36 cellular contexts compared by ENCODE assay signal in genomic region chr10:133218891-133219290, GRCh38. TPM values are rescaled to one million over a fixed set of nuclear protein-coding genes. Genes with fewer than 3 reads are reported as not detected.
"Had no signal": no experiment of that assay in that cellular context is flagged by ENCODE, and none has a peak within 500 bp of the region (broad histone marks: within the 10 kb centered on the region; RNA-seq: fewer than 3 reads in every experiment).

No MANE protein-coding gene starts in this region.

- H3K9me3 ChIP-seq: ascending aorta, breast epithelium, colonic mucosa, esophagus squamous epithelium, gastroesophageal sphincter, heart right ventricle had no signal

- H3K4me3 ChIP-seq: ascending aorta, breast epithelium, cardiac muscle cell, colonic mucosa, esophagus squamous epithelium, gastroesophageal sphincter, heart right ventricle had no signal

- H3K4me1 Mint-ChIP-seq: activated naive CD4-positive, alpha-beta T cell treated with anti-CD3 and anti-CD28 coated beads, Interleukin-2, amount 10 ng/mL, durations not matched to agents 7 days and 5 days; brain had no signal

- H3K9me3 Mint-ChIP-seq: activated CD4-positive, alpha-beta memory T cell treated with anti-CD3 and anti-CD28 coated beads for 36 hours; activated naive CD4-positive, alpha-beta T cell treated with anti-CD3 and anti-CD28 coated beads, Interleukin-2, amount 10 ng/mL, durations not matched to agents 7 days and 5 days; activated naive CD4-positive, alpha-beta T cell treated with anti-CD3 and anti-CD28 coated beads, Interleukin-2, amount 50 U/mL, for 72 hours; activated naive CD8-positive, alpha-beta T cell treated with anti-CD3 and anti-CD28 coated beads, Interleukin-2, amount 10 ng/mL, durations not matched to agents 7 days and 5 days; activated T-cell treated with anti-CD3 and anti-CD28 coated beads, Interleukin-2, amount 50 U/mL, for 24 hours; activated T-cell treated with anti-CD3 and anti-CD28 coated beads, Interleukin-2, amount 50 U/mL, for 72 hours; WTC11 had no signal

- H3K36me3 Mint-ChIP-seq: activated CD4-positive, alpha-beta memory T cell treated with anti-CD3 and anti-CD28 coated beads for 36 hours; activated naive CD4-positive, alpha-beta T cell treated with anti-CD3 and anti-CD28 coated beads, Interleukin-2, amount 10 ng/mL, durations not matched to agents 7 days and 5 days; activated naive CD4-positive, alpha-beta T cell treated with anti-CD3 and anti-CD28 coated beads, Interleukin-2, amount 50 U/mL, for 72 hours; activated naive CD8-positive, alpha-beta T cell treated with anti-CD3 and anti-CD28 coated beads, Interleukin-2, amount 10 ng/mL, durations not matched to agents 7 days and 5 days; brain had no signal

- DNase-seq: activated CD4-positive, alpha-beta memory T cell treated with anti-CD3 and anti-CD28 coated beads for 36 hours; activated CD4-positive, alpha-beta T cell treated with anti-CD3 and anti-CD28 coated beads for 1 hour; activated CD4-positive, alpha-beta T cell treated with anti-CD3 and anti-CD28 coated beads for 4 hours; activated CD8-positive, alpha-beta memory T cell treated with anti-CD3 and anti-CD28 coated beads, Interleukin-2, amount 50 U/mL, for 48 hours; activated CD8-positive, alpha-beta T cell treated with anti-CD3 and anti-CD28 coated beads, Interleukin-2, amount 10 ng/mL, durations not matched to agents 7 days and 5 days; activated gamma-delta T cell; activated naive CD4-positive, alpha-beta T cell; activated naive CD4-positive, alpha-beta T cell treated with anti-CD3 and anti-CD28 coated beads, Interleukin-2, amount 10 ng/mL, durations not matched to agents 7 days and 5 days; activated naive CD8-positive, alpha-beta T cell treated with anti-CD3 and anti-CD28 coated beads, Interleukin-2, amount 10 ng/mL, durations not matched to agents 7 days and 5 days; activated T-cell treated with anti-CD3 and anti-CD28 coated beads for 4 hours; activated T-cell treated with anti-CD3 and anti-CD28 coated beads, Interleukin-2, amount 50 U/mL, for 24 hours; activated T-cell treated with anti-CD3 and anti-CD28 coated beads, Interleukin-2, amount 50 U/mL, for 72 hours; central memory CD4-positive, alpha-beta T cell; cerebellar nuclear complex; colonic mucosa; effector CD8-positive, alpha-beta T cell; esophagus squamous epithelium; foreskin melanocyte; heart right ventricle; T-helper 2 cell had no signal

- H3K4me3 Mint-ChIP-seq: activated CD4-positive, alpha-beta memory T cell treated with anti-CD3 and anti-CD28 coated beads for 36 hours; activated CD8-positive, alpha-beta T cell treated with anti-CD3 and anti-CD28 coated beads, Interleukin-2, amount 10 ng/mL, durations not matched to agents 7 days and 5 days; activated naive CD4-positive, alpha-beta T cell treated with anti-CD3 and anti-CD28 coated beads, Interleukin-2, amount 10 ng/mL, durations not matched to agents 7 days and 5 days; activated naive CD8-positive, alpha-beta T cell treated with anti-CD3 and anti-CD28 coated beads, Interleukin-2, amount 10 ng/mL, durations not matched to agents 7 days and 5 days; activated T-cell treated with anti-CD3 and anti-CD28 coated beads, Interleukin-2, amount 50 U/mL, for 24 hours; activated T-cell treated with anti-CD3 and anti-CD28 coated beads, Interleukin-2, amount 50 U/mL, for 72 hours; brain had no signal

- H3K27ac Mint-ChIP-seq: activated CD4-positive, alpha-beta memory T cell treated with anti-CD3 and anti-CD28 coated beads for 36 hours; activated CD8-positive, alpha-beta T cell treated with anti-CD3 and anti-CD28 coated beads, Interleukin-2, amount 10 ng/mL, durations not matched to agents 7 days and 5 days; activated naive CD4-positive, alpha-beta T cell treated with anti-CD3 and anti-CD28 coated beads, Interleukin-2, amount 10 ng/mL, durations not matched to agents 7 days and 5 days; activated naive CD4-positive, alpha-beta T cell treated with anti-CD3 and anti-CD28 coated beads, Interleukin-2, amount 50 U/mL, for 72 hours; activated naive CD8-positive, alpha-beta T cell treated with anti-CD3 and anti-CD28 coated beads, Interleukin-2, amount 10 ng/mL, durations not matched to agents 7 days and 5 days; activated T-cell treated with anti-CD3 and anti-CD28 coated beads, Interleukin-2, amount 50 U/mL, for 24 hours; activated T-cell treated with anti-CD3 and anti-CD28 coated beads, Interleukin-2, amount 50 U/mL, for 72 hours; brain; WTC11 had no signal

- H3K36me3 ChIP-seq: ascending aorta, breast epithelium, cardiac muscle cell, colonic mucosa, esophagus squamous epithelium, gastroesophageal sphincter, heart right ventricle had no signal

- H3K4me1 ChIP-seq: ascending aorta, breast epithelium, colonic mucosa, esophagus squamous epithelium, gastroesophageal sphincter, heart right ventricle had no signal

- H3K27ac ChIP-seq: ascending aorta, breast epithelium, cardiac muscle cell, colonic mucosa, epithelial cell of prostate, esophagus squamous epithelium, gastroesophageal sphincter, heart right ventricle, VCaP had no signal

- ATAC-seq: activated CD8-positive, alpha-beta T cell treated with anti-CD3 and anti-CD28 coated beads, Interleukin-2, amount 10 ng/mL, durations not matched to agents 7 days and 5 days; activated naive CD4-positive, alpha-beta T cell treated with anti-CD3 and anti-CD28 coated beads, Interleukin-2, amount 50 U/mL, for 72 hours; activated T-cell treated with anti-CD3 and anti-CD28 coated beads, Interleukin-2, amount 50 U/mL, for 72 hours; gastroesophageal sphincter had no signal

- H3K27me3 ChIP-seq: colonic mucosa had no signal

RNA-seq across cellular contexts. Expression of gene UTF1, which starts 11.1 kb away (rescaled TPM):
- total RNA-seq: activated CD4-positive, alpha-beta memory T cell treated with anti-CD3 and anti-CD28 coated beads for 36 hours; activated CD8-positive, alpha-beta memory T cell treated with anti-CD3 and anti-CD28 coated beads for 36 hours; activated CD8-positive, alpha-beta T cell treated with anti-CD3 and anti-CD28 coated beads, Interleukin-2, amount 10 ng/mL, durations not matched to agents 7 days and 5 days; activated naive CD4-positive, alpha-beta T cell treated with anti-CD3 and anti-CD28 coated beads, Interleukin-2, amount 50 U/mL, for 72 hours; activated naive CD8-positive, alpha-beta T cell treated with anti-CD3 and anti-CD28 coated beads, Interleukin-2, amount 10 ng/mL, durations not matched to agents 7 days and 5 days; ascending aorta; breast epithelium; cardiac muscle cell; colonic mucosa; dermis microvascular lymphatic vessel endothelial cell; endothelial cell of umbilical vein; esophagus squamous epithelium; fibroblast of lung; fibroblast of villous mesenchyme; gastroesophageal sphincter; glomerular endothelial cell; heart right ventricle; T-helper 1 cell treated with Interleukin-12 subunit alpha and Interleukin-12 subunit beta and Interleukin-4 antibody, amounts not matched to agents 30 ng/mL and 1 ng/mL, for 36 hours had no signal

RNA-seq across cellular contexts. Expression of gene VENTX, which starts 18.8 kb away (rescaled TPM):
- total RNA-seq: activated CD8-positive, alpha-beta memory T cell treated with anti-CD3 and anti-CD28 coated beads for 36 hours; activated CD8-positive, alpha-beta T cell treated with anti-CD3 and anti-CD28 coated beads, Interleukin-2, amount 10 ng/mL, durations not matched to agents 7 days and 5 days; activated naive CD4-positive, alpha-beta T cell treated with anti-CD3 and anti-CD28 coated beads, Interleukin-2, amount 50 U/mL, for 72 hours; cardiac muscle cell; dermis microvascular lymphatic vessel endothelial cell; endothelial cell of umbilical vein; fibroblast of lung; fibroblast of villous mesenchyme; glomerular endothelial cell; T-helper 1 cell treated with Interleukin-12 subunit alpha and Interleukin-12 subunit beta and Interleukin-4 antibody, amounts not matched to agents 30 ng/mL and 1 ng/mL, for 36 hours had no signal

RNA-seq across cellular contexts. Expression of gene KNDC1, which starts 58.9 kb away (rescaled TPM):
- total RNA-seq: endothelial cell of umbilical vein, glomerular endothelial cell had no signal
